Comparison of ENCODE assay signal across 8 cellular contexts in the genomic region with DNA sequence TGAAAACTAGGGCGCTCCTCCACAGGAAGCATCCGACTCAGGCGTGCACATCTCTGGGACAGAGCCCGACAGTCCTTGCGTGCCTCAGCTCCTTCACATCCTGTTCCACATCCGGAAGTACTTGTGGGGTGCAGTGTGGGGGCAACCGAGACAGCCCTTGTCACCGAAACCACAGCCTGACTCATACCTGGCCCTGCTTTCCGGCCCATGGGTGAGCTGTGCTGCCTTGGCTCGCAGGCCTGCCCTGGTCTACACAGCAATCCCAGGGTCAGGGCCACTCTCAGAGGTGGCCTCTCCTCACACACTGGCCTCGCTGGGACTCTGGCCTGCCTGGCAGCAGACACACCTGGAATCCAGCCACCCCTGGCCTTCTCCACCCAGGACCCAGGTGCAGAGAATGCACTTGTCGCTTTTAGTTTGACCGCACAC.
DNase-seq lines count a peak whose midpoint lies in the region; ATAC-seq, FAIRE-seq and TF ChIP-seq lines count a peak whose summit lies in the region.

No MANE protein-coding gene starts in this region.

- H4K20me1 ChIP-seq in GM23338 (replicated peaks; ENCODE audit: insufficient read depth) (peaks cover 33% of the 10 kb centered on the region), Loucy (ENCODE audit: insufficient read depth, low read length, poor library complexity, severe bottlenecking) (peaks cover 56% of the 10 kb centered on the region), endothelial cell of umbilical vein (replicated peaks; ENCODE audit: control insufficient read depth, extremely low read depth, insufficient read depth, low read length) (no peaks in the 10 kb centered on the region)

- ATAC-seq in GM23338 (peak; percentile 21; the same call in 2 of the 3 replicates), upper lobe of right lung (peak; percentile 83)

- FAIRE-seq in endothelial cell of umbilical vein (lab: Jason Lieb, UNC), result peak; percentile 98

- BruUV-seq in endothelial cell of umbilical vein (replicated peaks; lab: Mats Ljungman, UMichigan), result no TSS peak

- in situ Hi-C loops in G401 (cut with HindIII; ENCODE audit: low sequenced_read_pairs), result no loop called here

- peaks cover 43% of the 10 kb centered on the region for H3K36me3 Mint-ChIP-seq in GM23338 (ENCODE audit: low read depth)
- peaks cover 43% of the 10 kb centered on the region for H3K36me3 Mint-ChIP-seq in activated CD4-positive, alpha-beta memory T cell treated with anti-CD3 and anti-CD28 coated beads for 36 hours

- H3K27me3 Mint-ChIP-seq in GM23338 (ENCODE audit: insufficient read depth, low read depth, poor library complexity), result peaks cover 2% of the 10 kb centered on the region
- no peaks in the 10 kb centered on the region for H3K27me3 Mint-ChIP-seq in activated CD4-positive, alpha-beta memory T cell treated with anti-CD3 and anti-CD28 coated beads for 36 hours

- POLR2A ChIA-PET in activated CD4-positive, alpha-beta memory T cell treated with anti-CD3 and anti-CD28 coated beads for 36 hours (lab: Charles Lee), result interaction anchor here (0.6 to 1.3 kb wide), 12 partner anchors 8 to 106 kb away, joined by 3 to 6 read pairs (median 3); partner anchors contain the start of gene STK24
- POLR2A ChIA-PET in endothelial cell of umbilical vein (lab: Charles Lee), result interaction anchor here (1.1 kb wide), 1 partner anchor 31 kb away, joined by 4 read pairs; no protein-coding TSS in a partner anchor

- H3K4me3 Mint-ChIP-seq in GM23338, result peak overlapping the region; percentile 59
- peak overlapping the region; percentile 62 for H3K4me3 Mint-ChIP-seq in activated CD4-positive, alpha-beta memory T cell treated with anti-CD3 and anti-CD28 coated beads for 36 hours

- CTCF ChIA-PET in activated CD4-positive, alpha-beta memory T cell treated with anti-CD3 and anti-CD28 coated beads for 36 hours (lab: Charles Lee), result interaction anchor here (0.6 to 2.2 kb wide), 7 partner anchors 11 to 189 kb away, joined by 3 to 8 read pairs (median 5); no protein-coding TSS in a partner anchor
- CTCF ChIA-PET in endothelial cell of umbilical vein (lab: Charles Lee), result interaction anchor here (1.3 to 1.5 kb wide), 6 partner anchors 8 to 197 kb away, joined by 3 to 7 read pairs (median 4); no protein-coding TSS in a partner anchor

- H3K4me3 ChIP-seq in GM23338, result peak overlapping the region; percentile 26; the same call in 1 of the 2 replicates
- H3K4me3 ChIP-seq in Loucy (ENCODE audit: low read length, poor library complexity, severe bottlenecking), result peak overlapping the region; percentile 58
- peak overlapping the region in 1 of 3 experiments; percentile 24 for H3K4me3 ChIP-seq in endothelial cell of umbilical vein (replicated peaks in 1 of 3; ENCODE audit: insufficient read depth in 1 of 3, low read depth in 1 of 3, low read length in 3 of 3)
- peak overlapping the region; percentile 20 to 28 for H3K4me3 ChIP-seq in neutrophil (ENCODE audit: low read depth in 1 of 2, low read length in 1 of 2)
- H3K4me3 ChIP-seq in upper lobe of right lung, result no peak overlapping the region

- H3K27ac Mint-ChIP-seq in GM23338, result peak overlapping the region; percentile 42; the same call in 1 of the 2 replicates
- peak overlapping the region; percentile 91 for H3K27ac Mint-ChIP-seq in activated CD4-positive, alpha-beta memory T cell treated with anti-CD3 and anti-CD28 coated beads for 36 hours

- no peak for TF ChIP-seq CTCF in GM23338 (conservative IDR thresholded peaks at IDR 0.05; ENCODE audit: low read depth in 2 of 2)
- no peak for TF ChIP-seq CTCF in Loucy (conservative IDR thresholded peaks at IDR 0.05; ENCODE audit: low read length)
- TF ChIP-seq CTCF in endothelial cell of umbilical vein (IDR thresholded peaks at IDR 0.05; ENCODE audit: extremely low read depth in 1 of 2, insufficient read depth in 1 of 2, low read depth in 1 of 2, low read length in 2 of 2), result no peak
- TF ChIP-seq CTCF in neutrophil (IDR thresholded peaks at IDR 0.05), result no peak
- no peak for TF ChIP-seq CTCF in upper lobe of right lung (IDR thresholded peaks at IDR 0.05)

- H3K4me1 ChIP-seq in GM23338 (ENCODE audit: insufficient read depth) (peaks cover 50% of the 10 kb centered on the region), Loucy (ENCODE audit: insufficient read depth, low read length, poor library complexity, severe bottlenecking) (peaks cover 31% of the 10 kb centered on the region), endothelial cell of umbilical vein (ENCODE audit: control insufficient read depth, extremely low read depth, insufficient read depth, low read length) (peaks cover 35% of the 10 kb centered on the region), neutrophil (ENCODE audit: control insufficient read depth in 1 of 2, insufficient read depth in 1 of 2, low read depth in 1 of 2, low read length in 1 of 2) (peaks cover 19 to 25% of the 10 kb centered on the region in 2 experiments), upper lobe of right lung (peaks cover 33% of the 10 kb centered on the region)

- H2AFZ ChIP-seq in GM23338 (no peak overlapping the region), Loucy (ENCODE audit: low read length) (no peak overlapping the region), endothelial cell of umbilical vein (ENCODE audit: low read depth, low read length) (no peak overlapping the region)

- H3K9me3 ChIP-seq in Loucy (ENCODE audit: insufficient read depth, low read depth, low read length) (no peaks in the 10 kb centered on the region), endothelial cell of umbilical vein (replicated peaks; ENCODE audit: control insufficient read depth, insufficient read depth, low read length) (no peaks in the 10 kb centered on the region), neutrophil (no peaks in the 10 kb centered on the region), upper lobe of right lung (no peaks in the 10 kb centered on the region)

- H3K27ac ChIP-seq in GM23338 (ENCODE audit: low read depth) (peak overlapping the region; percentile 67), endothelial cell of umbilical vein (ENCODE audit: insufficient read depth, low read depth, low read length) (peak overlapping the region; percentile 91), neutrophil (peak overlapping the region; percentile 79), upper lobe of right lung (no peak overlapping the region)

- H3K4me2 ChIP-seq in GM23338, result peak overlapping the region; percentile 69
- peak overlapping the region; percentile 71 for H3K4me2 ChIP-seq in Loucy (ENCODE audit: low read depth, low read length, poor library complexity, severe bottlenecking)
- H3K4me2 ChIP-seq in endothelial cell of umbilical vein (ENCODE audit: insufficient read depth, low read length), result peak overlapping the region; percentile 55

- H3K4me1 Mint-ChIP-seq in GM23338, result peaks cover 66% of the 10 kb centered on the region
- H3K4me1 Mint-ChIP-seq in activated CD4-positive, alpha-beta memory T cell treated with anti-CD3 and anti-CD28 coated beads for 36 hours (ENCODE audit: low read depth), result peaks cover 62% of the 10 kb centered on the region

- H3K9me1 ChIP-seq in endothelial cell of umbilical vein (replicated peaks; ENCODE audit: control insufficient read depth, extremely low read depth, insufficient read depth, low read length), result no peaks in the 10 kb centered on the region

- H3K36me3 ChIP-seq in GM23338 (ENCODE audit: insufficient read depth), result no peaks in the 10 kb centered on the region; the same call in 1 of the 2 replicates
- H3K36me3 ChIP-seq in Loucy (ENCODE audit: insufficient read depth, low read length), result peaks cover 44% of the 10 kb centered on the region
- H3K36me3 ChIP-seq in endothelial cell of umbilical vein (ENCODE audit: control insufficient read depth in 2 of 2, extremely low read depth in 1 of 2, insufficient read depth in 2 of 2, low read length in 2 of 2), result peaks cover 2 to 20% of the 10 kb centered on the region in 2 experiments
- peaks cover 36% of the 10 kb centered on the region for H3K36me3 ChIP-seq in neutrophil
- peaks cover 29% of the 10 kb centered on the region for H3K36me3 ChIP-seq in upper lobe of right lung

- dilution Hi-C loops in endothelial cell of umbilical vein (cut with MboI; ENCODE audit: extremely low pct_ligation_motif_present, low sequenced_read_pairs), result no loop called here

- H3K79me2 ChIP-seq in GM23338 (replicated peaks; ENCODE audit: insufficient read depth) (peaks cover 77% of the 10 kb centered on the region), Loucy (ENCODE audit: insufficient read depth, low read length) (peaks cover 43% of the 10 kb centered on the region), endothelial cell of umbilical vein (ENCODE audit: control insufficient read depth, insufficient read depth, low read length) (peaks cover 57% of the 10 kb centered on the region)

- no peaks in the 10 kb centered on the region for H3K9me2 ChIP-seq in GM23338 (ENCODE audit: insufficient read depth)
- no peaks in the 10 kb centered on the region for H3K9me2 ChIP-seq in Loucy (replicated peaks; ENCODE audit: low read depth, low read length)

- intact Hi-C loops in activated CD4-positive, alpha-beta memory T cell treated with anti-CD3 and anti-CD28 coated beads for 36 hours (cut with micrococcal nuclease), result loop anchor here (1.0 to 5.0 kb wide), 8 partner anchors 8 to 1044 kb away; no protein-coding TSS in a partner anchor
- intact Hi-C loops in endothelial cell of umbilical vein (cut with micrococcal nuclease) (loop anchor here (1.0 kb wide), 3 partner anchors 8 to 101 kb away; partner anchors contain the start of gene STK24), upper lobe of right lung (cut with DNase I) (no loop called here)

- H3K9me3 Mint-ChIP-seq in GM23338, result no peaks in the 10 kb centered on the region
- H3K9me3 Mint-ChIP-seq in activated CD4-positive, alpha-beta memory T cell treated with anti-CD3 and anti-CD28 coated beads for 36 hours, result no peaks in the 10 kb centered on the region

- H3F3A ChIP-seq in GM23338 (replicated peaks; ENCODE audit: low read depth), result peaks cover 8% of the 10 kb centered on the region
- no peaks in the 10 kb centered on the region for H3F3A ChIP-seq in Loucy (ENCODE audit: low read depth)

- TF ChIP-seq POLR2A in endothelial cell of umbilical vein (IDR thresholded peaks at IDR 0.05; ENCODE audit: low read depth, low read length), result peak; percentile 52

- no peak overlapping the region for H3K9ac ChIP-seq in Loucy (ENCODE audit: low read depth, low read length, poor library complexity, severe bottlenecking)
- H3K9ac ChIP-seq in endothelial cell of umbilical vein (replicated peaks; ENCODE audit: extremely low read depth, insufficient read depth, low read length), result peak overlapping the region; percentile 71

- H3K27me3 ChIP-seq in GM23338 (ENCODE audit: insufficient read depth) (no peaks in the 10 kb centered on the region), Loucy (ENCODE audit: insufficient read depth, low read length, poor library complexity, severe bottlenecking) (no peaks in the 10 kb centered on the region), endothelial cell of umbilical vein (ENCODE audit: control insufficient read depth in 2 of 2, insufficient read depth in 2 of 2, low read length in 2 of 2) (no peaks in the 10 kb centered on the region), neutrophil (no peaks in the 10 kb centered on the region), upper lobe of right lung (no peaks in the 10 kb centered on the region)

- DNase-seq in G401 (ENCODE audit: low spot score) (peak; percentile 35), GM23338 (ENCODE audit: low spot score) (peak; percentile 45), endothelial cell of umbilical vein (ENCODE audit: low read depth, low spot score) (peak; percentile 82), upper lobe of right lung (peak; percentile 76), occipital lobe (lab: John Stamatoyannopoulos, UW) (no peak)
- peak; percentile 96 for DNase-seq in activated CD4-positive, alpha-beta memory T cell treated with anti-CD3 and anti-CD28 coated beads for 36 hours
